In genomic region chr6:167987396-167987795, GRCh38 we compare ENCODE assay signal across 30 cellular contexts. TPM values are rescaled to one million over a fixed set of nuclear protein-coding genes. Genes with fewer than 3 reads are reported as not detected.
"Had no signal": no experiment of that assay in that cellular context is flagged by ENCODE, and none has a peak within 500 bp of the region (broad histone marks: within the 10 kb centered on the region; RNA-seq: fewer than 3 reads in every experiment).

No MANE protein-coding gene starts in this region.

- H3K4me1 Mint-ChIP-seq: activated B cell treated with CpG ODN at 0.5 μM for 24 hours; activated CD4-positive, alpha-beta T cell treated with anti-CD3 and anti-CD28 coated beads, Interleukin-2, amount 10 ng/mL, durations not matched to agents 24 days and 14 days; activated CD8-positive, alpha-beta memory T cell treated with anti-CD3 and anti-CD28 coated beads, Interleukin-2, amount 10 ng/mL, durations not matched to agents 7 days and 5 days; T-cell had no signal

- H3K36me3 Mint-ChIP-seq: activated CD8-positive, alpha-beta memory T cell treated with anti-CD3 and anti-CD28 coated beads, Interleukin-2, amount 10 ng/mL, durations not matched to agents 7 days and 5 days; activated naive CD4-positive, alpha-beta T cell treated with anti-CD3 and anti-CD28 coated beads, Interleukin-2, amount 50 U/mL, for 72 hours; brain; T-cell had no signal

- H3K9me3 Mint-ChIP-seq: activated CD4-positive, alpha-beta T cell treated with anti-CD3 and anti-CD28 coated beads, Interleukin-2, amount 10 ng/mL, durations not matched to agents 24 days and 14 days; activated naive CD4-positive, alpha-beta T cell treated with anti-CD3 and anti-CD28 coated beads, Interleukin-2, amount 50 U/mL, for 72 hours; activated T-cell treated with anti-CD3 and anti-CD28 coated beads, Interleukin-2, amount 50 U/mL, for 24 hours; activated T-helper 1 cell treated with anti-CD3 and anti-CD28 coated beads, Interleukin-12 subunit alpha, Interleukin-12 subunit beta, Interleukin-2, Interleukin-4 antibody, amounts not matched to agents 30 ng/mL and 10 ng/mL and 1 ng/mL, durations not matched to agents 14 hours and 24 hours and 36 hours; T-cell had no signal

- DNase-seq: activated B cell treated with CpG ODN at 0.5 μM for 24 hours; activated CD4-positive, alpha-beta T cell treated with anti-CD3 and anti-CD28 coated beads for 1 hour; activated CD4-positive, alpha-beta T cell treated with anti-CD3 and anti-CD28 coated beads, Interleukin-2, amount 10 ng/mL, durations not matched to agents 24 days and 14 days; activated CD4-positive, alpha-beta T cell treated with anti-CD3 and anti-CD28 coated beads, Interleukin-2, amount 50 U/mL, for 48 hours; activated effector memory CD4-positive, alpha-beta T cell treated with anti-CD3 and anti-CD28 coated beads, Interleukin-2, amount 50 U/mL, for 16 hours; activated naive CD4-positive, alpha-beta T cell treated with Interleukin-2 at 50 U/mL for 16 hours; activated T-cell treated with anti-CD3 and anti-CD28 coated beads, Interleukin-2, amount 50 U/mL, for 24 hours; amygdala; IMR-90; KBM-7; NCI-H1092 treated with DMSO at 0.1 percent for 48 hours; NCI-H1417 treated with DMSO at 0.1 percent for 48 hours; NCI-H1694; NCI-H2029; NCI-H345; NCI-H510A; NCI-H526 treated with DMSO at 0.1 percent for 48 hours; NCI-H82; T-cell; T-helper 2 cell; T1000 had no signal

- H3K27ac Mint-ChIP-seq: activated B cell treated with CpG ODN at 0.5 μM for 24 hours; activated CD4-positive, alpha-beta T cell treated with anti-CD3 and anti-CD28 coated beads, Interleukin-2, amount 10 ng/mL, durations not matched to agents 24 days and 14 days; activated CD8-positive, alpha-beta memory T cell treated with anti-CD3 and anti-CD28 coated beads, Interleukin-2, amount 10 ng/mL, durations not matched to agents 7 days and 5 days; activated naive CD4-positive, alpha-beta T cell treated with anti-CD3 and anti-CD28 coated beads, Interleukin-2, amount 50 U/mL, for 72 hours; activated T-cell treated with anti-CD3 and anti-CD28 coated beads, Interleukin-2, amount 50 U/mL, for 24 hours; activated T-helper 1 cell treated with anti-CD3 and anti-CD28 coated beads, Interleukin-12 subunit alpha, Interleukin-12 subunit beta, Interleukin-2, Interleukin-4 antibody, amounts not matched to agents 30 ng/mL and 10 ng/mL and 1 ng/mL, durations not matched to agents 14 hours and 24 hours and 36 hours; brain; T-cell had no signal

- H3K4me3 Mint-ChIP-seq: activated B cell treated with CpG ODN at 0.5 μM for 24 hours; activated CD4-positive, alpha-beta T cell treated with anti-CD3 and anti-CD28 coated beads, Interleukin-2, amount 10 ng/mL, durations not matched to agents 24 days and 14 days; activated CD8-positive, alpha-beta memory T cell treated with anti-CD3 and anti-CD28 coated beads, Interleukin-2, amount 10 ng/mL, durations not matched to agents 7 days and 5 days; activated T-cell treated with anti-CD3 and anti-CD28 coated beads, Interleukin-2, amount 50 U/mL, for 24 hours; activated T-helper 1 cell treated with anti-CD3 and anti-CD28 coated beads, Interleukin-12 subunit alpha, Interleukin-12 subunit beta, Interleukin-2, Interleukin-4 antibody, amounts not matched to agents 30 ng/mL and 10 ng/mL and 1 ng/mL, durations not matched to agents 14 hours and 24 hours and 36 hours; brain; T-cell had no signal

- H3K27me3 Mint-ChIP-seq: activated B cell treated with CpG ODN at 0.5 μM for 24 hours; activated CD4-positive, alpha-beta T cell treated with anti-CD3 and anti-CD28 coated beads, Interleukin-2, amount 10 ng/mL, durations not matched to agents 24 days and 14 days; activated T-cell treated with anti-CD3 and anti-CD28 coated beads, Interleukin-2, amount 50 U/mL, for 24 hours; brain; T-cell had no signal

- H3K27ac ChIP-seq: SK-N-MC had no signal

- H3K4me3 ChIP-seq: SK-N-MC had no signal

- ATAC-seq: activated CD8-positive, alpha-beta memory T cell treated with anti-CD3 and anti-CD28 coated beads, Interleukin-2, amount 10 ng/mL, durations not matched to agents 7 days and 5 days; activated naive CD4-positive, alpha-beta T cell treated with anti-CD3 and anti-CD28 coated beads, Interleukin-2, amount 50 U/mL, for 72 hours; T-cell had no signal

RNA-seq across cellular contexts. Expression of gene KIF25, which starts 10.1 kb away (rescaled TPM):
- total RNA-seq: activated B cell treated with CpG ODN at 0.5 μM for 24 hours; activated CD4-positive, alpha-beta T cell treated with anti-CD3 and anti-CD28 coated beads, Interleukin-2, amount 10 ng/mL, durations not matched to agents 24 days and 14 days; activated CD8-positive, alpha-beta memory T cell treated with anti-CD3 and anti-CD28 coated beads, Interleukin-2, amount 10 ng/mL, durations not matched to agents 7 days and 5 days; activated naive CD4-positive, alpha-beta T cell treated with anti-CD3 and anti-CD28 coated beads, Interleukin-2, amount 50 U/mL, for 72 hours; activated T-helper 1 cell treated with anti-CD3 and anti-CD28 coated beads, Interleukin-12 subunit alpha, Interleukin-12 subunit beta, Interleukin-2, Interleukin-4 antibody, amounts not matched to agents 30 ng/mL and 10 ng/mL and 1 ng/mL, durations not matched to agents 14 hours and 24 hours and 36 hours; astrocyte; IMR-90; LHCN-M2; M059J; OCI-LY7; T-cell had no signal
- polyA plus RNA-seq: IMR-90 had no signal
